1 cellular context compared by ENCODE assay signal in the genomic region with DNA sequence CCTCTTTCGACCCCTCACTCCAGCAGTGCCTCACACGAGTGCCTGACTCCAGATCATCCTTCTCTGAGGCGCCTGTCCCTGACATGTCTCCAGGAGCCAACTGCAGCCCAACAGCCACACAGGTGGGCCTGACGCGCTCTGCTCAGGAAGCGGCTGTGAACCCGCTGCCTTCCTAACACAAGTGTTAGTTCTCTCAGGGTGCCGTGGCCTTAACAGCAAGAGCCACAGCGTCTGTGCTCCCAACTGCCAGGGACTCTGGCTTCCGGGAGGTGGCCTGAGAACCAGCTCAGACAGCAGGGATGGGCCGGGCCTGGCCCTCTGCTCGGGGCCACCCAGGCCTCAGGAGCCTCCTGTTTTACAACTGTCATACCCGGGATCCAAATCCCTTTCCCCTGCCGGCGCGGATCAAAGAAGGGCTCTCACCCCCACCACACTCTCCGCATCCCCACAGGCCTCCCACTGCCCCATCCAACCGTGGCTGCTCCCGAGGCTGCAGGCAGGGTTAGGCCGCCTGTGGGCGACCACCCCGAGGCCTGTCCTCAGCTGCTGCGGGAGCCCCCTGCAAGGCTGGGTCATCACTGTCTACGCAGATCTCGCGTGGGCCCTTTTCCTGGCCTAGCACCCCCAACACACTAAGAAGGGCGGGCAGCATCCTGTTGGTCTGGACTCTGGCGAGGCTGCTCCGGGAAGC.
TF ChIP-seq lines count a peak whose summit lies in the region.

No MANE protein-coding gene starts in this region.

TF ChIP-seq in H1, 55 proteins besides CTCF, POLR2A, EP300 and RAD21:
- no peak for TF ChIP-seq CHD1 (IDR thresholded peaks at IDR 0.05; ENCODE audit: low read depth, low read length)
- no peak for TF ChIP-seq SP2 (IDR thresholded peaks at IDR 0.05; ENCODE audit: low read length)
- TF ChIP-seq MAFK (IDR thresholded peaks at IDR 0.05; ENCODE audit: low read depth, low read length): no peak
- TF ChIP-seq GABPA (IDR thresholded peaks at IDR 0.05; ENCODE audit: borderline replicate concordance, insufficient read depth, low read length): no peak
- no peak for TF ChIP-seq SIRT6 (IDR thresholded peaks at IDR 0.05; ENCODE audit: low read length)
- no peak for TF ChIP-seq CEBPB (IDR thresholded peaks at IDR 0.05; ENCODE audit: low read depth, low read length)
- TF ChIP-seq SRF (IDR thresholded peaks at IDR 0.05; ENCODE audit: low read depth, low read length): no peak
- TF ChIP-seq RFX5 (IDR thresholded peaks at IDR 0.05; ENCODE audit: borderline replicate concordance, low read depth, low read length): no peak
- TF ChIP-seq SUZ12 (IDR thresholded peaks at IDR 0.05; ENCODE audit: low read length): no peak
- TF ChIP-seq KDM4A (IDR thresholded peaks at IDR 0.05; ENCODE audit: low read depth, low read length, severe bottlenecking): no peak
- TF ChIP-seq RNF2 (IDR thresholded peaks at IDR 0.05; ENCODE audit: borderline replicate concordance, low read depth, low read length, missing control alignments, poor library complexity, severe bottlenecking): no peak
- TF ChIP-seq, protein P1, sequence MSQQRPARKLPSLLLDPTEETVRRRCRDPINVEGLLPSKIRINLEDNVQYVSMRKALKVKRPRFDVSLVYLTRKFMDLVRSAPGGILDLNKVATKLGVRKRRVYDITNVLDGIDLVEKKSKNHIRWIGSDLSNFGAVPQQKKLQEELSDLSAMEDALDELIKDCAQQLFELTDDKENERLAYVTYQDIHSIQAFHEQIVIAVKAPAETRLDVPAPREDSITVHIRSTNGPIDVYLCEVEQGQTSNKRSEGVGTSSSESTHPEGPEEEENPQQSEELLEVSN (IDR thresholded peaks at IDR 0.05): no peak
- TF ChIP-seq TAF1 (IDR thresholded peaks at IDR 0.05; ENCODE audit: low read depth, low read length): no peak
- no peak for TF ChIP-seq BRCA1 (IDR thresholded peaks at IDR 0.05; ENCODE audit: low read depth, low read length)
- no peak for TF ChIP-seq SP4 (IDR thresholded peaks at IDR 0.05; ENCODE audit: low read length)
- no peak for TF ChIP-seq BACH1 (IDR thresholded peaks at IDR 0.05; ENCODE audit: low read length)
